Comparison of ENCODE assay signal across 15 cellular contexts in genomic region chr13:65803706-65804392, GRCh38.
DNase-seq lines count a peak whose midpoint lies in the region; FAIRE-seq and TF ChIP-seq lines count a peak whose summit lies in the region.
"Had no signal": no experiment of that assay in that cellular context is flagged by ENCODE, and none has a peak within 500 bp of the region (broad histone marks: within the 10 kb centered on the region; RNA-seq: fewer than 3 reads in every experiment).

No MANE protein-coding gene starts in this region.

- WGBS in hepatocyte (ENCODE audit: low lambda C conversion rate, missing lambda C conversion rate), result 89% methylated on average over 10 of the region's 10 CpGs

- POLR2A ChIA-PET in A673 (lab: Charles Lee; ENCODE audit: low non-redundant PET), result no interaction called here

- no peaks in the 10 kb centered on the region for H3K27me3 ChIP-seq in A673 (replicated peaks; ENCODE audit: insufficient read depth, low read depth, low read length, poor library complexity)
- H3K27me3 ChIP-seq in hepatocyte, result no peaks in the 10 kb centered on the region

- FAIRE-seq in D721Med (lab: Jason Lieb, UNC), result peak; percentile 41
- FAIRE-seq: A204.1, G401.6, GM12891, GM19239, H1 had no signal

- BruUV-seq in A673 (replicated peaks; lab: Mats Ljungman, UMichigan), result no TSS peak

- H2AFZ ChIP-seq in hepatocyte, result no peak overlapping the region

- intact Hi-C loops in A673 (cut with micrococcal nuclease; ENCODE audit: unreplicated experiment), result no loop called here

- CTCF ChIA-PET in A673 (lab: Charles Lee), result no interaction called here

- H3K4me2 ChIP-seq in hepatocyte, result no peak overlapping the region

- no peak overlapping the region for H3K27ac ChIP-seq in A673 (ENCODE audit: low read depth, low read length, poor library complexity, severe bottlenecking)
- H3K27ac ChIP-seq in hepatocyte, result no peak overlapping the region
- H3K27ac ChIP-seq: C4-2B had no signal

- H4K20me1 ChIP-seq in hepatocyte (ENCODE audit: insufficient read depth, poor library complexity, severe bottlenecking), result no peaks in the 10 kb centered on the region

- no peak overlapping the region for H3K4me3 ChIP-seq in A673 (ENCODE audit: low read depth, low read length, poor library complexity, severe bottlenecking)
- H3K4me3 ChIP-seq in hepatocyte, result no peak overlapping the region
- no peak overlapping the region for H3K4me3 ChIP-seq in retinal pigment epithelial cell (ENCODE audit: low read length)

- H3K36me3 ChIP-seq in A673 (ENCODE audit: insufficient read depth, low read length, poor library complexity, severe bottlenecking) (no peaks in the 10 kb centered on the region), hepatocyte (replicated peaks; ENCODE audit: insufficient read depth, low read depth) (no peaks in the 10 kb centered on the region)

- DNase-seq in A673 (ENCODE audit: low spot score) (peak; percentile 3), D721Med (ENCODE audit: insufficient read length, low spot score) (no peak), hepatocyte (ENCODE audit: low spot score) (peak; percentile 5), retinal pigment epithelial cell (ENCODE audit: low read depth) (peak; percentile 88), DMS 273 treated with DMSO at 0.1 percent for 48 hours (lab: John Stamatoyannopoulos, UW) (no peak), hippocampal formation (lab: John Stamatoyannopoulos, UW) (no peak)
- DNase-seq: AML-193; CD4-positive, alpha-beta T cell; H9 had no signal

- no peaks in the 10 kb centered on the region for H3K9me3 ChIP-seq in A673 (ENCODE audit: low read depth, low read length, poor library complexity, severe bottlenecking)
- no peaks in the 10 kb centered on the region for H3K9me3 ChIP-seq in hepatocyte (ENCODE audit: low read depth)

- TF ChIP-seq CTCF in A673 (conservative IDR thresholded peaks at IDR 0.05; ENCODE audit: low read depth, low read length) (no peak), D721Med (IDR thresholded peaks at IDR 0.05; ENCODE audit: insufficient read depth, missing control alignments) (no peak), hepatocyte (IDR thresholded peaks at IDR 0.05; ENCODE audit: poor library complexity) (no peak), retinal pigment epithelial cell (conservative IDR thresholded peaks at IDR 0.05; ENCODE audit: low read depth, low read length) (no peak)

- no peaks in the 10 kb centered on the region for H3K4me1 ChIP-seq in A673 (ENCODE audit: insufficient read depth, low read length, poor library complexity, severe bottlenecking)
- H3K4me1 ChIP-seq in hepatocyte (ENCODE audit: insufficient read depth), result no peaks in the 10 kb centered on the region

- H3K79me2 ChIP-seq in hepatocyte, result no peaks in the 10 kb centered on the region

- H3K9me2 ChIP-seq in hepatocyte (replicated peaks; ENCODE audit: insufficient read depth), result no peaks in the 10 kb centered on the region

Comparison
In these comparisons a context has a peak if more than half of its experiments do, and no peak if none do; other contexts are left out.
1. DNase-seq: peak in A673 (single experiment), hepatocyte (single experiment) and retinal pigment epithelial cell (single experiment); none in D721Med (single experiment), DMS 273 treated with DMSO at 0.1 percent for 48 hours (single experiment) and hippocampal formation (0 of 2).